Comparison of ENCODE assay signal across 8 cellular contexts in genomic region chr17:66200685-66201092, GRCh38. TPM values are rescaled to one million over a fixed set of nuclear protein-coding genes. Genes with fewer than 3 reads are reported as not detected.
A peak's percentile ranks its signal among the peaks of the same experiment; 100 is the strongest.
DNase-seq lines count a peak whose midpoint lies in the region; ATAC-seq and TF ChIP-seq lines count a peak whose summit lies in the region.

No MANE protein-coding gene starts in this region.

- H3K9ac ChIP-seq in PC-3 (ENCODE audit: low read length), result no peak overlapping the region

- CTCF ChIA-PET in PC-3 (lab: Charles Lee), result interaction anchor here (0.7 to 2.0 kb wide), 4 partner anchors 10 to 646 kb away, joined by 3 to 7 read pairs (median 4); no protein-coding TSS in a partner anchor

- TF ChIP-seq CTCF in PC-3 (conservative IDR thresholded peaks at IDR 0.05; ENCODE audit: low read depth, low read length), result peak; percentile 95
- peak; percentile 28 to 94 (median 67) for TF ChIP-seq CTCF in adrenal gland (IDR thresholded peaks at IDR 0.05)

- no peak overlapping the region for H3K27ac ChIP-seq in PC-3 (ENCODE audit: low read length)
- H3K27ac ChIP-seq in adrenal gland, result no peak overlapping the region

- H3F3A ChIP-seq in PC-3 (ENCODE audit: low read length, unreplicated experiment), result no peaks in the 10 kb centered on the region

- no peaks in the 10 kb centered on the region for H3K9me2 ChIP-seq in PC-3 (replicated peaks; ENCODE audit: low read length)

- H3K4me1 ChIP-seq in PC-3 (ENCODE audit: insufficient read depth, low read length), result peaks cover 8% of the 10 kb centered on the region
- no peaks in the 10 kb centered on the region for H3K4me1 ChIP-seq in adrenal gland (replicated peaks in 1 of 2)

- H3K36me3 ChIP-seq in PC-3 (ENCODE audit: low read depth, low read length) (no peaks in the 10 kb centered on the region), adrenal gland (replicated peaks in 1 of 2) (no peaks in the 10 kb centered on the region)

- POLR2A ChIA-PET in PC-3 (lab: Charles Lee; ENCODE audit: unreplicated experiment), result no interaction called here

- WGBS in adrenal gland, 4 donors, result 0 to 6% (median 4%) methylated on average over 3 of the region's 3 CpGs

- no peaks in the 10 kb centered on the region for H4K20me1 ChIP-seq in PC-3 (ENCODE audit: low read length)

- DNase-seq in COLO829 (ENCODE audit: low spot score) (peak; percentile 75), HuH-7 (ENCODE audit: low spot score) (peak; percentile 52), PC-3 (peak; percentile 82), adrenal gland (peak; percentile 41 to 69 (median 55)), iPS DF 4.7 (ENCODE audit: extremely low read depth, low spot score) (peak; percentile 33)
- peak; percentile 8 to 10 for DNase-seq in stimulated activated CD4-positive, alpha-beta T cell treated with anti-CD3 and anti-CD28 coated beads, Interleukin-1b, Interleukin-23, amount 100 ng/mL, for 1 hour (ENCODE audit: low read depth in 2 of 2)

- peak overlapping the region; percentile 48 for H3K4me2 ChIP-seq in PC-3 (ENCODE audit: low read length)

- no peaks in the 10 kb centered on the region for H3K9me3 ChIP-seq in PC-3 (ENCODE audit: low read length)
- no peaks in the 10 kb centered on the region for H3K9me3 ChIP-seq in adrenal gland (replicated peaks in 1 of 3)

- H3K4me3 ChIP-seq in PC-3 (ENCODE audit: low read length) (peak overlapping the region; percentile 4; the same call in 1 of the 2 replicates), adrenal gland (no peak overlapping the region)

- no peaks in the 10 kb centered on the region for H3K27me3 ChIP-seq in PC-3 (ENCODE audit: low read length)
- H3K27me3 ChIP-seq in adrenal gland, result no peaks in the 10 kb centered on the region

- intact Hi-C loops in PC-3 (cut with micrococcal nuclease), result loop anchor here (1.0 to 2.0 kb wide), 4 partner anchors 40 to 473 kb away; no protein-coding TSS in a partner anchor
- intact Hi-C loops in adrenal gland (cut with DNase I), result loop anchor here in 1 of 2 donors (5.0 kb wide), 1 partner anchor 702 kb away; no protein-coding TSS in a partner anchor

- peak overlapping the region; percentile 39; the same call in 1 of the 2 replicates for H2AFZ ChIP-seq in PC-3 (ENCODE audit: low read length)

- no TSS peak for BruUV-seq in PC-3 (replicated peaks; lab: Mats Ljungman, UMichigan)

- no peaks in the 10 kb centered on the region for H3K79me2 ChIP-seq in PC-3 (ENCODE audit: low read length)

- ATAC-seq in PC-3, result peak; percentile 65
- ATAC-seq in GM21619 (IDR thresholded peaks at IDR 0.05; ENCODE audit: unreplicated experiment), result no peak
- ATAC-seq in GM18519 (IDR thresholded peaks at IDR 0.05; ENCODE audit: low FRiP score, unreplicated experiment), result no peak

- TF ChIP-seq POLR2A in adrenal gland (IDR thresholded peaks at IDR 0.05), result no peak

RNA-seq across cellular contexts. Expression of gene CEP112, which starts 8.8 kb away (rescaled TPM):
- total RNA-seq in PC-3 (2014; rRNA removed), result 3.3 and 6.5 TPM in 2 replicates
- total RNA-seq in adrenal gland, result 10 to 100 TPM in 2 of 8 donors, 1 to 10 TPM in 6; 4.2 to 24.1 (median 9.5) TPM
- 10 to 100 TPM in 2 of 3 donors, 1 to 10 TPM in 1; 6.4 to 13.5 (median 10.1) TPM for polyA plus RNA-seq in adrenal gland

RNA-seq across cellular contexts. Expression of gene APOH, which starts 28.5 kb away (rescaled TPM):
- total RNA-seq in PC-3 (2014; rRNA removed) (not detected in 2 replicates), adrenal gland (1 to 10 TPM in 2 of 8 donors, not detected in 6; 1.5 to 1.7 TPM)
- polyA plus RNA-seq in adrenal gland, result 1 to 10 TPM in 1 of 3 donors, under 1 TPM in 1, not detected in 1; 0.32 to 1.6 TPM

Comparison
In these comparisons a context has a peak if more than half of its experiments do, and no peak if none do; other contexts are left out.
1. DNase-seq: peak in every context shown above with its lines; median percentile 82 in PC-3; 75 in COLO829; 55 in adrenal gland; 52 in HuH-7; 33 in iPS DF 4.7; 9 in stimulated activated CD4-positive, alpha-beta T cell treated with anti-CD3 and anti-CD28 coated beads, Interleukin-1b, Interleukin-23, amount 100 ng/mL, for 1 hour.